Comparison of ENCODE assay signal across 29 cellular contexts in genomic region chr1:47661065-47661464, GRCh38.
DNase-seq lines count a peak whose midpoint lies in the region; ATAC-seq, FAIRE-seq and TF ChIP-seq lines count a peak whose summit lies in the region.
"Had no signal": no experiment of that assay in that cellular context is flagged by ENCODE, and none has a peak within 500 bp of the region (broad histone marks: within the 10 kb centered on the region; RNA-seq: fewer than 3 reads in every experiment).

No MANE protein-coding gene starts in this region.

- no peak overlapping the region for H2BK12ac ChIP-seq in H1 (ENCODE audit: low read depth, low read length)

- no peak overlapping the region for H2BK20ac ChIP-seq in H1 (ENCODE audit: low read length)

- H2BK120ac ChIP-seq in H1 (replicated peaks; ENCODE audit: low read depth, low read length): no peak overlapping the region

- H2AFZ ChIP-seq in H1 (ENCODE audit: low read length): no peak overlapping the region

- H3K36me3 ChIP-seq in H1 (ENCODE audit: control insufficient read depth in 2 of 4, insufficient read depth in 4 of 4, low read length in 3 of 4): no peaks in the 10 kb centered on the region
- H3K36me3 ChIP-seq in stomach: no peaks in the 10 kb centered on the region
- H3K36me3 ChIP-seq: transverse colon had no signal

- no peak overlapping the region for H2BK5ac ChIP-seq in H1 (ENCODE audit: low read depth, low read length)

- H3K23me2 ChIP-seq in H1 (ENCODE audit: low read depth, low read length): no peaks in the 10 kb centered on the region

- no peak overlapping the region for H3K23ac ChIP-seq in H1 (ENCODE audit: insufficient read length)

- no peak overlapping the region for H3K4ac ChIP-seq in H1 (replicated peaks; ENCODE audit: insufficient read length, low read depth, low read length)

- H3K4me2 ChIP-seq in H1 (ENCODE audit: insufficient read depth in 1 of 2, low read depth in 2 of 2, low read length in 2 of 2): no peak overlapping the region
- H3K4me2 ChIP-seq: A549, smooth muscle cell had no signal

- no peak overlapping the region for H4K5ac ChIP-seq in H1 (ENCODE audit: insufficient read length, low read depth, low read length)

- H3K56ac ChIP-seq in H1 (replicated peaks; ENCODE audit: insufficient read length, low read depth, low read length): no peak overlapping the region

- no peak overlapping the region for H3K18ac ChIP-seq in H1 (ENCODE audit: extremely low read depth, low read length)

- POLR2A ChIA-PET in H1 (lab: Charles Lee; ENCODE audit: partially characterized antibody): no interaction called here

- TF ChIP-seq CTCF in H1 (IDR thresholded peaks at IDR 0.05; ENCODE audit: control extremely low read depth in 1 of 3, insufficient read depth in 1 of 3, low read depth in 1 of 3, low read length in 3 of 3): no peak
- no peak for TF ChIP-seq CTCF in stomach (IDR thresholded peaks at IDR 0.05)

- no peak overlapping the region for H4K91ac ChIP-seq in H1 (replicated peaks; ENCODE audit: insufficient read length, low read length)

- H2BK15ac ChIP-seq in H1 (ENCODE audit: low read length): no peak overlapping the region

- H3K14ac ChIP-seq in H1 (ENCODE audit: insufficient read length): no peak overlapping the region

- CTCF ChIA-PET in H1 (lab: Charles Lee; ENCODE audit: partially characterized antibody): interaction anchor here (0.7 to 2.9 kb wide), 4 partner anchors 9 to 225 kb away, joined by 3 to 13 read pairs (median 4); no protein-coding TSS in a partner anchor

- no peaks in the 10 kb centered on the region for H3K79me2 ChIP-seq in H1 (ENCODE audit: control insufficient read depth in 1 of 2, insufficient read depth in 2 of 2, low read length in 2 of 2)

- no peak for TF ChIP-seq POLR2A in H1 (IDR thresholded peaks at IDR 0.05; ENCODE audit: control extremely low read depth in 1 of 2, low read depth in 2 of 2, low read length in 2 of 2)
- TF ChIP-seq POLR2A in stomach (IDR thresholded peaks at IDR 0.05): no peak

- 71% methylated on average over 6 of the region's 6 CpGs; no CpG with 5 or more reads in 1 of the 2 experiments for WGBS in H1 (ENCODE audit: extremely low coverage in 1 of 2, insufficient coverage in 1 of 2, insufficient read length in 1 of 2, insufficient replicate concordance in 2 of 2, low coverage in 1 of 2, low lambda C conversion rate in 2 of 2, missing lambda C conversion rate in 1 of 2), 2 experiments
- WGBS in stomach, 5 donors: 73 to 85% (median 82%) methylated on average over 5 to 6 of the region's 6 CpGs

- no peak for TF ChIP-seq RAD21 in H1 (IDR thresholded peaks at IDR 0.05 in 1 of 2, conservative IDR thresholded peaks at IDR 0.05 in 1 of 2; ENCODE audit: low read depth in 2 of 2, low read length in 2 of 2)

- no peak overlapping the region for H3K27ac ChIP-seq in H1 (ENCODE audit: low read depth, low read length)
- no peak overlapping the region for H3K27ac ChIP-seq in stomach
- H3K27ac ChIP-seq: A549, transverse colon, VCaP had no signal

- H4K8ac ChIP-seq in H1 (ENCODE audit: extremely low read depth, insufficient read depth, low read length): peak overlapping the region; percentile 19; the same call in 1 of the 2 replicates

- peak; percentile 14 for DNase-seq in NCI-H510A (lab: John Stamatoyannopoulos, UW)
- no peak for DNase-seq in NCI-H510A treated with DMSO at 0.1 percent for 48 hours (lab: John Stamatoyannopoulos, UW)
- DNase-seq in NCI-H1417 treated with DMSO at 0.1 percent for 48 hours (lab: John Stamatoyannopoulos, UW): peak; percentile 66
- no peak for DNase-seq in H1 (ENCODE audit: low read depth in 1 of 2, low spot score in 2 of 2)
- peak; percentile 0 for DNase-seq in stomach
- DNase-seq in GM19238 (ENCODE audit: insufficient read length, low spot score): no peak
- DNase-seq: activated CD4-positive, alpha-beta T cell treated with anti-CD3 and anti-CD28 coated beads, Interleukin-2, amount 10 ng/mL, durations not matched to agents 7 days and 5 days; activated naive CD4-positive, alpha-beta T cell treated with anti-CD3 and anti-CD28 coated beads, Interleukin-2, amount 50 U/mL, for 16 hours; amygdala; GF-D8; H7; KG1; midbrain; MM.1S; naive thymus-derived CD4-positive, alpha-beta T cell; NCI-H146; NCI-H446; NK-92 treated with Interleukin-12 subunit alpha and Interleukin-12 subunit beta, amount 100 ng/mL, for 24 hours; nucleus accumbens; PC-3; Right ventricle myocardium superior; stimulated activated CD4-positive, alpha-beta T cell treated with anti-CD3 and anti-CD28 coated beads, Interleukin-2, amount 100 ng/mL, for 24 hours; transverse colon had no signal

- H3K27me3 ChIP-seq in H1 (replicated peaks in 1 of 4; ENCODE audit: control insufficient read depth in 3 of 4, extremely low read depth in 1 of 4, insufficient read depth in 3 of 4, low read length in 3 of 4) (peaks cover 4 to 19% (median 12%) of the 10 kb centered on the region in 4 experiments), stomach (peaks cover 0 to 21% (median 0%) of the 10 kb centered on the region in 3 donors)
- H3K27me3 ChIP-seq: transverse colon had no signal

- no peak overlapping the region for H3K9ac ChIP-seq in H1 (replicated peaks in 1 of 4; ENCODE audit: extremely low read depth in 1 of 4, low read depth in 3 of 4, low read length in 3 of 4)

- TF ChIP-seq EP300 in H1 (IDR thresholded peaks at IDR 0.05; ENCODE audit: borderline replicate concordance in 1 of 2, low read depth in 2 of 2, low read length in 2 of 2) (no peak), stomach (IDR thresholded peaks at IDR 0.05) (no peak)

- no peaks in the 10 kb centered on the region for H4K20me1 ChIP-seq in H1 (replicated peaks in 1 of 2; ENCODE audit: control insufficient read depth in 1 of 2, insufficient read depth in 2 of 2, low read length in 2 of 2)

- no peaks in the 10 kb centered on the region for H3K9me3 ChIP-seq in H1 (ENCODE audit: insufficient read depth in 2 of 2, low read depth in 1 of 2, low read length in 1 of 2)
- no peaks in the 10 kb centered on the region for H3K9me3 ChIP-seq in stomach
- H3K9me3 ChIP-seq: A549, transverse colon had no signal

- H2AK5ac ChIP-seq in H1 (ENCODE audit: low read depth, low read length): no peak overlapping the region

- H3K4me1 ChIP-seq in H1 (replicated peaks in 1 of 4; ENCODE audit: control insufficient read depth in 3 of 4, insufficient read depth in 4 of 4, low read length in 3 of 4) (no peaks in the 10 kb centered on the region), stomach (no peaks in the 10 kb centered on the region)
- H3K4me1 ChIP-seq: A549, transverse colon had no signal

- H3K79me1 ChIP-seq in H1 (ENCODE audit: low read depth, low read length): no peaks in the 10 kb centered on the region

- intact Hi-C loops in stomach (cut with DNase I; ENCODE audit: low total_unique reads): no loop called here

- no peak for FAIRE-seq in H1 (lab: Jason Lieb, UNC)
- FAIRE-seq: A549, GM19239 had no signal

- ATAC-seq in HG03520 (IDR thresholded peaks at IDR 0.05; ENCODE audit: unreplicated experiment) (no peak), HG02588 (IDR thresholded peaks at IDR 0.05; ENCODE audit: unreplicated experiment) (no peak)
- ATAC-seq: A549; naive thymus-derived CD4-positive, alpha-beta T cell; PC-3 had no signal

- H3K4me3 ChIP-seq in H1 (ENCODE audit: extremely low read depth in 1 of 4, insufficient read depth in 2 of 4, low read depth in 3 of 4, low read length in 4 of 4) (no peak overlapping the region), stomach (no peak overlapping the region)
- H3K4me3 ChIP-seq: A549, smooth muscle cell, transverse colon had no signal

TF ChIP-seq in H1, 55 proteins besides CTCF, POLR2A, EP300 and RAD21:
- TF ChIP-seq HDAC2 (IDR thresholded peaks at IDR 0.05; ENCODE audit: borderline replicate concordance in 1 of 2, low read depth in 2 of 2, low read length in 2 of 2) (no peak), HDAC6 (IDR thresholded peaks at IDR 0.05; ENCODE audit: low read depth, low read length) (no peak), MAFK (IDR thresholded peaks at IDR 0.05; ENCODE audit: low read depth, low read length) (no peak), POLR2AphosphoS5 (IDR thresholded peaks at IDR 0.05; ENCODE audit: low read depth, low read length) (peak; percentile 37; the same call in 1 of the 2 replicates)
TF ChIP-seq in H1: peak in this region for 1.

Comparison
In these comparisons a context has a peak if more than half of its experiments do, and no peak if none do; other contexts are left out.
1. DNase-seq: peak in NCI-H510A (single experiment), NCI-H1417 treated with DMSO at 0.1 percent for 48 hours (single experiment) and stomach (single experiment); none in NCI-H510A treated with DMSO at 0.1 percent for 48 hours (single experiment), H1 (0 of 2) and GM19238 (single experiment).